1 cellular context compared by ENCODE assay signal in the genomic region with DNA sequence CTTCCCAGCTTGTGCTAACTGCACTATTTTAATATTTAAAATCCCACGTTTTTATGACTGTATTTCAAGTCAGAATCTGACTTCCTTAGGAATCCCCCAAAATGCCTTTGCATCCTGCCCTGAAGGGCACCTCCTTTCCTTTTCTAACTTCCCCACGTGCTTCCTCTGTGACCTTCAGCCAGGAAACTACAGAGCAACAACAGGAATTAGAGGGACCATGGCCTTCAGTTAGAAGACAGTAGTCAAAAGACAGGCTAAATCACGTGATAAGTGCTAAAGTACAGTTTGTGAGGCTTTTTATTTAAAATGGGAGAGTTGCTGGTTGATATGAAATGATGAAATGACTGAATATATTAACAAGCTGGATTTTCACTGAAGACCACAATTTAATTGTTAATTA.
TF ChIP-seq lines count a peak whose summit lies in the region.

No MANE protein-coding gene starts in this region.

TF ChIP-seq in SK-N-SH, 30 proteins besides CTCF, POLR2A, EP300 and RAD21 (continued from another document):
- TF ChIP-seq, protein P1, sequence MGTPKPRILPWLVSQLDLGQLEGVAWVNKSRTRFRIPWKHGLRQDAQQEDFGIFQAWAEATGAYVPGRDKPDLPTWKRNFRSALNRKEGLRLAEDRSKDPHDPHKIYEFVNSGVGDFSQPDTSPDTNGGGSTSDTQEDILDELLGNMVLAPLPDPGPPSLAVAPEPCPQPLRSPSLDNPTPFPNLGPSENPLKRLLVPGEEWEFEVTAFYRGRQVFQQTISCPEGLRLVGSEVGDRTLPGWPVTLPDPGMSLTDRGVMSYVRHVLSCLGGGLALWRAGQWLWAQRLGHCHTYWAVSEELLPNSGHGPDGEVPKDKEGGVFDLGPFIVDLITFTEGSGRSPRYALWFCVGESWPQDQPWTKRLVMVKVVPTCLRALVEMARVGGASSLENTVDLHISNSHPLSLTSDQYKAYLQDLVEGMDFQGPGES (IDR thresholded peaks at IDR 0.05; ENCODE audit: low read depth, low read length), result no peak
- TF ChIP-seq MEF2A (IDR thresholded peaks at IDR 0.05; ENCODE audit: borderline replicate concordance, low read depth), result no peak
- TF ChIP-seq SMC3 (IDR thresholded peaks at IDR 0.05; ENCODE audit: low read depth, low read length), result no peak
- no peak for TF ChIP-seq YY1 (IDR thresholded peaks at IDR 0.05; ENCODE audit: low read depth)
- TF ChIP-seq ELF1 (IDR thresholded peaks at IDR 0.05), result no peak
- TF ChIP-seq, protein P2, sequence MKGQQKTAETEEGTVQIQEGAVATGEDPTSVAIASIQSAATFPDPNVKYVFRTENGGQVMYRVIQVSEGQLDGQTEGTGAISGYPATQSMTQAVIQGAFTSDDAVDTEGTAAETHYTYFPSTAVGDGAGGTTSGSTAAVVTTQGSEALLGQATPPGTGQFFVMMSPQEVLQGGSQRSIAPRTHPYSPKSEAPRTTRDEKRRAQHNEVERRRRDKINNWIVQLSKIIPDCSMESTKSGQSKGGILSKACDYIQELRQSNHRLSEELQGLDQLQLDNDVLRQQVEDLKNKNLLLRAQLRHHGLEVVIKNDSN (IDR thresholded peaks at IDR 0.05; ENCODE audit: borderline replicate concordance, low read depth), result no peak
- TF ChIP-seq, protein P3, sequence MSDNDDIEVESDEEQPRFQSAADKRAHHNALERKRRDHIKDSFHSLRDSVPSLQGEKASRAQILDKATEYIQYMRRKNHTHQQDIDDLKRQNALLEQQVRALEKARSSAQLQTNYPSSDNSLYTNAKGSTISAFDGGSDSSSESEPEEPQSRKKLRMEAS (IDR thresholded peaks at IDR 0.05; ENCODE audit: low read depth), result no peak
- TF ChIP-seq GABPA (IDR thresholded peaks at IDR 0.05; ENCODE audit: low read depth), result no peak
- no peak for TF ChIP-seq FOXJ3 (CRISPR knock-in tag; IDR thresholded peaks at IDR 0.05)
- TF ChIP-seq, protein P4, sequence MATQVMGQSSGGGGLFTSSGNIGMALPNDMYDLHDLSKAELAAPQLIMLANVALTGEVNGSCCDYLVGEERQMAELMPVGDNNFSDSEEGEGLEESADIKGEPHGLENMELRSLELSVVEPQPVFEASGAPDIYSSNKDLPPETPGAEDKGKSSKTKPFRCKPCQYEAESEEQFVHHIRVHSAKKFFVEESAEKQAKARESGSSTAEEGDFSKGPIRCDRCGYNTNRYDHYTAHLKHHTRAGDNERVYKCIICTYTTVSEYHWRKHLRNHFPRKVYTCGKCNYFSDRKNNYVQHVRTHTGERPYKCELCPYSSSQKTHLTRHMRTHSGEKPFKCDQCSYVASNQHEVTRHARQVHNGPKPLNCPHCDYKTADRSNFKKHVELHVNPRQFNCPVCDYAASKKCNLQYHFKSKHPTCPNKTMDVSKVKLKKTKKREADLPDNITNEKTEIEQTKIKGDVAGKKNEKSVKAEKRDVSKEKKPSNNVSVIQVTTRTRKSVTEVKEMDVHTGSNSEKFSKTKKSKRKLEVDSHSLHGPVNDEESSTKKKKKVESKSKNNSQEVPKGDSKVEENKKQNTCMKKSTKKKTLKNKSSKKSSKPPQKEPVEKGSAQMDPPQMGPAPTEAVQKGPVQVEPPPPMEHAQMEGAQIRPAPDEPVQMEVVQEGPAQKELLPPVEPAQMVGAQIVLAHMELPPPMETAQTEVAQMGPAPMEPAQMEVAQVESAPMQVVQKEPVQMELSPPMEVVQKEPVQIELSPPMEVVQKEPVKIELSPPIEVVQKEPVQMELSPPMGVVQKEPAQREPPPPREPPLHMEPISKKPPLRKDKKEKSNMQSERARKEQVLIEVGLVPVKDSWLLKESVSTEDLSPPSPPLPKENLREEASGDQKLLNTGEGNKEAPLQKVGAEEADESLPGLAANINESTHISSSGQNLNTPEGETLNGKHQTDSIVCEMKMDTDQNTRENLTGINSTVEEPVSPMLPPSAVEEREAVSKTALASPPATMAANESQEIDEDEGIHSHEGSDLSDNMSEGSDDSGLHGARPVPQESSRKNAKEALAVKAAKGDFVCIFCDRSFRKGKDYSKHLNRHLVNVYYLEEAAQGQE (IDR thresholded peaks at IDR 0.05; ENCODE audit: low read depth, low read length), result no peak
- no peak for TF ChIP-seq NFIC (IDR thresholded peaks at IDR 0.05; ENCODE audit: borderline replicate concordance)
- no peak for TF ChIP-seq TAF1 (IDR thresholded peaks at IDR 0.05; ENCODE audit: borderline replicate concordance, low read depth, low read length)
- no peak for TF ChIP-seq JUND (IDR thresholded peaks at IDR 0.05)
- TF ChIP-seq TCF12 (IDR thresholded peaks at IDR 0.05), result no peak
